In genomic region chr6:83511901-83512681, GRCh38 we compare ENCODE assay signal across 8 cellular contexts. TPM values are rescaled to one million over a fixed set of nuclear protein-coding genes. Genes with fewer than 3 reads are reported as not detected.
DNase-seq lines count a peak whose midpoint lies in the region; FAIRE-seq and TF ChIP-seq lines count a peak whose summit lies in the region.

Gene PRSS35 (plus strand): TSS chr6:83512534. CDS start chr6:83523442, 10,908 bp downstream.

- H3K9ac ChIP-seq in mucosa of rectum (ENCODE audit: low read depth in 1 of 2, low read length in 2 of 2): no peak within 1 kb of the TSS

- FAIRE-seq in urothelium cell line (lab: Jason Lieb, UNC): no peak

- H3K4me3 ChIP-seq in epithelial cell of proximal tubule (ENCODE audit: low read depth, low read length): peak within 1 kb of the TSS; percentile 61
- H3K4me3 ChIP-seq in mucosa of rectum (ENCODE audit: low read length in 2 of 2): peak within 1 kb of the TSS; percentile 41 to 63

- DNase-seq in AG08395 (ENCODE audit: low spot score) (peak; percentile 57), GM13976 (ENCODE audit: low spot score) (peak; percentile 48), KBM-7 (peak; percentile 82), T1000 (lab: John Stamatoyannopoulos, UW) (peak; percentile 32), epithelial cell of proximal tubule (ENCODE audit: low read depth) (no peak), urothelium cell line (ENCODE audit: low spot score) (peak; percentile 61), NCI-H128 (lab: John Stamatoyannopoulos, UW; ENCODE audit: unreplicated experiment) (no peak)

- TF ChIP-seq CTCF in GM13976 (IDR thresholded peaks at IDR 0.05; ENCODE audit: borderline replicate concordance, control extremely low read depth, extremely low read depth, insufficient read depth, missing control alignments): peak; percentile 47
- TF ChIP-seq CTCF in epithelial cell of proximal tubule (conservative IDR thresholded peaks at IDR 0.05; ENCODE audit: low read depth, low read length): peak; percentile 85

- H3K9me3 ChIP-seq in mucosa of rectum (ENCODE audit: control insufficient read depth in 2 of 2, low read length in 2 of 2): no peaks in the 10 kb centered on the region

- H3K4me1 ChIP-seq in mucosa of rectum (ENCODE audit: control insufficient read depth in 2 of 2, insufficient read depth in 2 of 2, low read length in 2 of 2): peaks cover 2 to 8% of the 10 kb centered on the region in 2 donors

- no peak within 1 kb of the TSS for H3K27ac ChIP-seq in mucosa of rectum (ENCODE audit: low read depth in 2 of 2, low read length in 2 of 2)

- no peaks in the 10 kb centered on the region for H3K27me3 ChIP-seq in mucosa of rectum (ENCODE audit: control insufficient read depth in 2 of 2, insufficient read depth in 2 of 2, low read length in 2 of 2)

- in situ Hi-C loops in GM13976 (cut with MboI; ENCODE audit: low sequenced_read_pairs, unreplicated experiment) (no loop called here), KBM-7 (cut with MboI; ENCODE audit: low pct_unique_long_range_greater_than_20kb, low sequenced_read_pairs) (loop anchor here (10.0 kb wide), 1 partner anchor 277 kb away; no protein-coding TSS in a partner anchor)

- H3K36me3 ChIP-seq in mucosa of rectum (ENCODE audit: control insufficient read depth in 2 of 2, insufficient read depth in 2 of 2, low read length in 2 of 2): no peaks in the 10 kb centered on the region

RNA-seq across cellular contexts. Expression of gene PRSS35, which starts in this region (rescaled TPM):
- 0.06 and 0.14 TPM in 2 replicates for total RNA-seq in epithelial cell of proximal tubule

Comparison
In these comparisons a context has a peak if more than half of its experiments do, and no peak if none do; other contexts are left out.
1. DNase-seq: peak in AG08395 (single experiment), GM13976 (single experiment), KBM-7 (single experiment), T1000 (single experiment) and urothelium cell line (single experiment); none in epithelial cell of proximal tubule (single experiment) and NCI-H128 (single experiment).